Comparison of ENCODE assay signal across 22 cellular contexts in genomic region chr1:31919591-31919990, GRCh38. TPM values are rescaled to one million over a fixed set of nuclear protein-coding genes. Genes with fewer than 3 reads are reported as not detected.
DNase-seq lines count a peak whose midpoint lies in the region; ATAC-seq and TF ChIP-seq lines count a peak whose summit lies in the region.
"Had no signal": no experiment of that assay in that cellular context is flagged by ENCODE, and none has a peak within 500 bp of the region (broad histone marks: within the 10 kb centered on the region; RNA-seq: fewer than 3 reads in every experiment).

No MANE protein-coding gene starts in this region.

- H3K4ac ChIP-seq in trophoblast cell (ENCODE audit: low read depth, low read length): peak overlapping the region; percentile 75

- no peak overlapping the region for H3K23ac ChIP-seq in trophoblast cell (ENCODE audit: low read length)

- H2BK5ac ChIP-seq in trophoblast cell (ENCODE audit: low read depth, low read length, poor library complexity): no peak overlapping the region

- no peaks in the 10 kb centered on the region for H3K79me1 ChIP-seq in trophoblast cell (ENCODE audit: low read length)

- no peak for ATAC-seq in central memory CD8-positive, alpha-beta T cell (replicated peaks; ENCODE audit: extremely low read depth, poor library complexity, severe bottlenecking)
- ATAC-seq in HG03460 (IDR thresholded peaks at IDR 0.05; ENCODE audit: unreplicated experiment): no peak
- ATAC-seq in HG02759 (IDR thresholded peaks at IDR 0.05; ENCODE audit: unreplicated experiment): no peak
- ATAC-seq: A549, GM23338, HCT116, Right ventricle myocardium inferior had no signal

- no peak overlapping the region for H2AK5ac ChIP-seq in trophoblast cell (ENCODE audit: low read length)

- peaks cover 69% of the 10 kb centered on the region for H3K4me1 Mint-ChIP-seq in activated naive CD4-positive, alpha-beta T cell treated with anti-CD3 and anti-CD28 coated beads for 36 hours (ENCODE audit: low read depth)
- peaks cover 36 to 45% (median 42%) of the 10 kb centered on the region in 3 donors for H3K4me1 Mint-ChIP-seq in IgD-negative memory B cell
- H3K4me1 Mint-ChIP-seq in central memory CD8-positive, alpha-beta T cell: peaks cover 65% of the 10 kb centered on the region
- H3K4me1 Mint-ChIP-seq in mesothelial cell of epicardium: peaks cover 22% of the 10 kb centered on the region

- H3K9ac ChIP-seq in trophoblast cell (ENCODE audit: low read length): no peak overlapping the region
- H3K9ac ChIP-seq: KMS-11 had no signal

- no peaks in the 10 kb centered on the region for H3K4me1 ChIP-seq in trophoblast cell (ENCODE audit: control insufficient read depth in 1 of 2, insufficient read depth in 2 of 2, low read length in 2 of 2)

- no peak overlapping the region for H4K12ac ChIP-seq in trophoblast cell (ENCODE audit: low read depth, low read length)

- no peak overlapping the region for H3K4me3 ChIP-seq in trophoblast cell (ENCODE audit: low read depth, low read length)
- H3K4me3 ChIP-seq: A549, GM23338, MG63, Peyer's patch had no signal

- peak overlapping the region; percentile 24 for H3K27ac Mint-ChIP-seq in activated naive CD4-positive, alpha-beta T cell treated with anti-CD3 and anti-CD28 coated beads for 36 hours
- H3K27ac Mint-ChIP-seq in IgD-negative memory B cell (peak overlapping the region in 2 of 3 donors; percentile 22 to 67), mesothelial cell of epicardium (no peak overlapping the region)
- H3K27ac Mint-ChIP-seq in central memory CD8-positive, alpha-beta T cell (ENCODE audit: low read depth): peak overlapping the region; percentile 97
- H3K27ac Mint-ChIP-seq: GM23338 had no signal

- intact Hi-C loops in activated naive CD4-positive, alpha-beta T cell treated with anti-CD3 and anti-CD28 coated beads for 36 hours (cut with micrococcal nuclease): no loop called here

- no peak overlapping the region for H4K8ac ChIP-seq in trophoblast cell (ENCODE audit: low read depth, low read length)

- H3K36me3 ChIP-seq in trophoblast cell (ENCODE audit: control insufficient read depth in 1 of 2, insufficient read depth in 2 of 2, low read length in 2 of 2): peaks cover 11 to 17% of the 10 kb centered on the region in 2 experiments

- no peak for DNase-seq in activated naive CD4-positive, alpha-beta T cell treated with anti-CD3 and anti-CD28 coated beads for 36 hours
- no peak for DNase-seq in activated naive CD4-positive, alpha-beta T cell treated with Interleukin-2 at 50 U/mL for 16 hours
- no peak for DNase-seq in central memory CD8-positive, alpha-beta T cell (ENCODE audit: low spot score in 2 of 2)
- DNase-seq in trophoblast cell (no peak), mesothelial cell of epicardium (ENCODE audit: low spot score in 2 of 2, unreplicated experiment in 2 of 2) (no peak)
- DNase-seq: C1 segment of cervical spinal cord, Calu3, MG63, NCI-H1105, NCI-H1694 treated with DMSO at 0.1 percent for 48 hours, NCI-H2107, NCI-H2227 treated with DMSO at 0.1 percent for 48 hours, NCI-H524, Peyer's patch had no signal

- no peak overlapping the region for H3K4me2 ChIP-seq in trophoblast cell (ENCODE audit: low read length)
- H3K4me2 ChIP-seq: A549, GM23338, KMS-11 had no signal

- no peaks in the 10 kb centered on the region for H3K27me3 Mint-ChIP-seq in activated naive CD4-positive, alpha-beta T cell treated with anti-CD3 and anti-CD28 coated beads for 36 hours (ENCODE audit: low read depth)
- H3K27me3 Mint-ChIP-seq in IgD-negative memory B cell (no peaks in the 10 kb centered on the region), mesothelial cell of epicardium (ENCODE audit: low read depth) (no peaks in the 10 kb centered on the region)
- no peaks in the 10 kb centered on the region for H3K27me3 Mint-ChIP-seq in central memory CD8-positive, alpha-beta T cell

- H3K27me3 ChIP-seq in trophoblast cell (ENCODE audit: insufficient read depth, low read length): no peaks in the 10 kb centered on the region
- H3K27me3 ChIP-seq: MG63, Peyer's patch had no signal

- H3K9me3 Mint-ChIP-seq in activated naive CD4-positive, alpha-beta T cell treated with anti-CD3 and anti-CD28 coated beads for 36 hours: no peaks in the 10 kb centered on the region
- peaks cover 0 to 3% (median 0%) of the 10 kb centered on the region in 3 donors for H3K9me3 Mint-ChIP-seq in IgD-negative memory B cell
- no peaks in the 10 kb centered on the region for H3K9me3 Mint-ChIP-seq in central memory CD8-positive, alpha-beta T cell
- H3K9me3 Mint-ChIP-seq in mesothelial cell of epicardium: peaks cover 4% of the 10 kb centered on the region
- H3K9me3 Mint-ChIP-seq: GM23338 had no signal

- H4K91ac ChIP-seq in trophoblast cell (ENCODE audit: low read depth, low read length): no peak overlapping the region

- no peak overlapping the region for H3K14ac ChIP-seq in trophoblast cell (ENCODE audit: low read length)

- no peaks in the 10 kb centered on the region for H3K9me3 ChIP-seq in trophoblast cell (ENCODE audit: insufficient read depth, low read depth, low read length)
- H3K9me3 ChIP-seq: A549, MG63, Peyer's patch had no signal

- H2BK120ac ChIP-seq in trophoblast cell (ENCODE audit: insufficient read depth, low read length, poor library complexity): no peak overlapping the region

- CTCF ChIA-PET in activated naive CD4-positive, alpha-beta T cell treated with anti-CD3 and anti-CD28 coated beads for 36 hours (lab: Charles Lee): no interaction called here

- H3K4me3 Mint-ChIP-seq in activated naive CD4-positive, alpha-beta T cell treated with anti-CD3 and anti-CD28 coated beads for 36 hours: no peak overlapping the region
- H3K4me3 Mint-ChIP-seq in IgD-negative memory B cell: peak overlapping the region in 2 of 4 donors; percentile 60
- peak overlapping the region; percentile 53 for H3K4me3 Mint-ChIP-seq in central memory CD8-positive, alpha-beta T cell
- H3K4me3 Mint-ChIP-seq in mesothelial cell of epicardium: no peak overlapping the region
- H3K4me3 Mint-ChIP-seq: GM23338 had no signal

- no peak overlapping the region for H2AFZ ChIP-seq in trophoblast cell (ENCODE audit: insufficient read depth, low read length, poor library complexity)
- H2AFZ ChIP-seq: GM23338 had no signal

- H3K36me3 Mint-ChIP-seq in activated naive CD4-positive, alpha-beta T cell treated with anti-CD3 and anti-CD28 coated beads for 36 hours (ENCODE audit: low read depth): peaks cover 43% of the 10 kb centered on the region
- H3K36me3 Mint-ChIP-seq in IgD-negative memory B cell: peaks cover 7% of the 10 kb centered on the region
- H3K36me3 Mint-ChIP-seq in central memory CD8-positive, alpha-beta T cell (ENCODE audit: insufficient read depth): peaks cover 51% of the 10 kb centered on the region
- peaks cover 26% of the 10 kb centered on the region for H3K36me3 Mint-ChIP-seq in mesothelial cell of epicardium

- H3K79me2 ChIP-seq in trophoblast cell (ENCODE audit: control insufficient read depth, insufficient read depth, low read length, poor library complexity): peaks cover 9% of the 10 kb centered on the region

- no CpG with 5 or more reads among the region's 10 CpGs for WGBS in trophoblast cell (ENCODE audit: extremely low coverage, insufficient coverage, insufficient read length)

- H3K27ac ChIP-seq in trophoblast cell (ENCODE audit: low read depth, low read length): no peak overlapping the region
- H3K27ac ChIP-seq: A549, KMS-11, Peyer's patch had no signal

- no peak overlapping the region for H2BK12ac ChIP-seq in trophoblast cell (ENCODE audit: low read length)

- H3K18ac ChIP-seq in trophoblast cell (ENCODE audit: low read length): no peak overlapping the region

- no peak for TF ChIP-seq CTCF in mesothelial cell of epicardium (IDR thresholded peaks at IDR 0.05; ENCODE audit: unreplicated experiment)

RNA-seq across cellular contexts. Expression of gene PTP4A2, which starts 18.6 kb away (rescaled TPM):
- 100 to 1,000 TPM; 240 to 263 TPM for total RNA-seq in activated naive CD4-positive, alpha-beta T cell treated with anti-CD3 and anti-CD28 coated beads for 36 hours
- 216 TPM for polyA plus RNA-seq in IgD-negative memory B cell
- 646 and 682 TPM in 2 replicates for polyA plus RNA-seq in trophoblast cell (2013)
- total RNA-seq in mesothelial cell of epicardium: 181 to 186 TPM (median 182 TPM) in 3 replicates
